ENCODE assay signal across 10 cellular contexts in genomic region chr7:55574062-55574717, GRCh38. TPM values are rescaled to one million over a fixed set of nuclear protein-coding genes. Genes with fewer than 3 reads are reported as not detected.
A peak's percentile ranks its signal among the peaks of the same experiment; 100 is the strongest.
DNase-seq lines count a peak whose midpoint lies in the region; ATAC-seq, FAIRE-seq and TF ChIP-seq lines count a peak whose summit lies in the region.
"Had no signal": no experiment of that assay in that cellular context is flagged by ENCODE, and none has a peak within 500 bp of the region (broad histone marks: within the 10 kb centered on the region; RNA-seq: fewer than 3 reads in every experiment).

No MANE protein-coding gene starts in this region.

- DNase-seq in MM.1S, result peak; percentile 75
- peak; percentile 83 for DNase-seq in bronchial epithelial cell (ENCODE audit: low read depth)
- no peak for DNase-seq in NCI-H2171 (lab: John Stamatoyannopoulos, UW)
- DNase-seq in effector CD8-positive, alpha-beta T cell (lab: John Stamatoyannopoulos, UW), result no peak
- no peak for DNase-seq in DMS79 (lab: John Stamatoyannopoulos, UW)

- peak overlapping the region; percentile 81 for H3K4me2 ChIP-seq in DOHH2 (ENCODE audit: low read length)
- H3K4me2 ChIP-seq in MM.1S (ENCODE audit: low read depth, low read length), result peak overlapping the region; percentile 92

- H4K20me1 ChIP-seq in DOHH2 (ENCODE audit: control insufficient read depth, insufficient read depth, low read depth, low read length) (peaks cover 10% of the 10 kb centered on the region; the same call in 1 of the 2 replicates), MM.1S (ENCODE audit: insufficient read depth, low read length) (no peaks in the 10 kb centered on the region)

- TF ChIP-seq CTCF in DOHH2 (IDR thresholded peaks at IDR 0.05; ENCODE audit: low read depth, low read length, poor library complexity, severe bottlenecking) (no peak), MM.1S (IDR thresholded peaks at IDR 0.05; ENCODE audit: low read length) (no peak), bronchial epithelial cell (IDR thresholded peaks at IDR 0.05; ENCODE audit: insufficient read depth, low read length, severe bottlenecking) (no peak), nephron (IDR thresholded peaks at IDR 0.05; ENCODE audit: unreplicated experiment in 3 of 3) (no peak)

- H3K9me3 Mint-ChIP-seq in nephron, result peaks cover 2% of the 10 kb centered on the region

- H3K4me3 Mint-ChIP-seq in nephron, result peak overlapping the region; percentile 82 to 94 (median 89)

- no peak for ATAC-seq in GM19397 (IDR thresholded peaks at IDR 0.05; ENCODE audit: unreplicated experiment)
- ATAC-seq: Panc1 had no signal

- no peaks in the 10 kb centered on the region for H3K9me2 ChIP-seq in DOHH2 (replicated peaks; ENCODE audit: control insufficient read depth, low read length)
- no peaks in the 10 kb centered on the region for H3K9me2 ChIP-seq in MM.1S (replicated peaks; ENCODE audit: insufficient read depth, low read length)

- H3K9me3 ChIP-seq in DOHH2 (ENCODE audit: control insufficient read depth, insufficient read depth, low read length) (no peaks in the 10 kb centered on the region), MM.1S (replicated peaks; ENCODE audit: insufficient read depth, low read length) (no peaks in the 10 kb centered on the region)
- H3K9me3 ChIP-seq: tibial nerve had no signal

- H3K36me3 Mint-ChIP-seq in nephron (ENCODE audit: low read depth), result no peaks in the 10 kb centered on the region

- H3K27me3 Mint-ChIP-seq in nephron (ENCODE audit: low read depth), result peaks cover 7% of the 10 kb centered on the region

- H3K27me3 ChIP-seq in DOHH2 (ENCODE audit: control insufficient read depth, low read length) (no peaks in the 10 kb centered on the region), MM.1S (replicated peaks; ENCODE audit: insufficient read depth, low read length) (no peaks in the 10 kb centered on the region), bronchial epithelial cell (ENCODE audit: control insufficient read depth, insufficient read depth, low read length) (no peaks in the 10 kb centered on the region)
- H3K27me3 ChIP-seq: tibial nerve had no signal

- FAIRE-seq in bronchial epithelial cell (lab: Jason Lieb, UNC), result no peak

- peak overlapping the region; percentile 68 to 82 (median 71) for H3K27ac Mint-ChIP-seq in nephron

- H3K4me1 ChIP-seq in DOHH2 (ENCODE audit: control insufficient read depth, low read length) (peaks cover 42% of the 10 kb centered on the region), MM.1S (ENCODE audit: low read length) (peaks cover 30% of the 10 kb centered on the region)

- H3K36me3 ChIP-seq in DOHH2 (ENCODE audit: control insufficient read depth, low read length) (peaks cover 4% of the 10 kb centered on the region), MM.1S (replicated peaks; ENCODE audit: insufficient read depth, low read length) (no peaks in the 10 kb centered on the region), bronchial epithelial cell (ENCODE audit: control insufficient read depth, insufficient read depth, low read length) (no peaks in the 10 kb centered on the region)
- H3K36me3 ChIP-seq: tibial nerve had no signal

- H3K4me3 ChIP-seq in DOHH2 (ENCODE audit: low read length) (peak overlapping the region; percentile 80), MM.1S (ENCODE audit: low read length) (peak overlapping the region; percentile 73), bronchial epithelial cell (ENCODE audit: low read depth, low read length) (no peak overlapping the region)

- peaks cover 33% of the 10 kb centered on the region for H3K4me1 Mint-ChIP-seq in nephron

- no peak overlapping the region for H2AFZ ChIP-seq in MM.1S (ENCODE audit: low read length)

- peaks cover 16% of the 10 kb centered on the region for H3F3A ChIP-seq in DOHH2 (ENCODE audit: control insufficient read depth, insufficient read depth)
- H3F3A ChIP-seq in MM.1S (ENCODE audit: insufficient read depth, low read length), result peaks cover 46% of the 10 kb centered on the region

- H3K27ac ChIP-seq in DOHH2 (ENCODE audit: low read depth, low read length) (no peak overlapping the region), MM.1S (ENCODE audit: low read length) (peak overlapping the region; percentile 71)

- H3K9ac ChIP-seq in MM.1S (ENCODE audit: low read length), result peak overlapping the region; percentile 88

- H3K79me2 ChIP-seq in DOHH2 (ENCODE audit: control insufficient read depth, low read length) (peaks cover 29% of the 10 kb centered on the region), MM.1S (ENCODE audit: low read length) (peaks cover 44% of the 10 kb centered on the region)

RNA-seq across cellular contexts. Expression of gene VOPP1, which starts 1.9 kb away (rescaled TPM):
- total RNA-seq in bronchial epithelial cell, result 41.6 and 97.9 TPM in 2 replicates

Comparison
In these comparisons a context has a peak if more than half of its experiments do, and no peak if none do; other contexts are left out.
1. DNase-seq: peak in MM.1S (single experiment) and bronchial epithelial cell (single experiment); none in NCI-H2171 (single experiment), effector CD8-positive, alpha-beta T cell (single experiment) and DMS79 (single experiment).